ENCODE assay signal across 22 cellular contexts in genomic region chr18:6712401-6712800, GRCh38. TPM values are rescaled to one million over a fixed set of nuclear protein-coding genes. Genes with fewer than 3 reads are reported as not detected.
DNase-seq lines count a peak whose midpoint lies in the region; ATAC-seq, FAIRE-seq and TF ChIP-seq lines count a peak whose summit lies in the region.
"Had no signal": no experiment of that assay in that cellular context is flagged by ENCODE, and none has a peak within 500 bp of the region (broad histone marks: within the 10 kb centered on the region; RNA-seq: fewer than 3 reads in every experiment).

No MANE protein-coding gene starts in this region.

- no peak overlapping the region for H3K9ac ChIP-seq in H1 (replicated peaks in 1 of 4; ENCODE audit: extremely low read depth in 1 of 4, low read depth in 3 of 4, low read length in 3 of 4)

- H2AK5ac ChIP-seq in H1 (ENCODE audit: low read depth, low read length), result no peak overlapping the region

- peaks cover 24% of the 10 kb centered on the region for H3K4me1 Mint-ChIP-seq in mesothelial cell of epicardium

- H4K8ac ChIP-seq in H1 (ENCODE audit: extremely low read depth, insufficient read depth, low read length), result no peak overlapping the region

- no peak overlapping the region for H4K91ac ChIP-seq in H1 (replicated peaks; ENCODE audit: insufficient read length, low read length)

- no peak overlapping the region for H2BK20ac ChIP-seq in H1 (ENCODE audit: low read length)

- H3K56ac ChIP-seq in H1 (replicated peaks; ENCODE audit: insufficient read length, low read depth, low read length), result no peak overlapping the region

- H3K27me3 Mint-ChIP-seq in mesothelial cell of epicardium (ENCODE audit: low read depth), result no peaks in the 10 kb centered on the region

- POLR2A ChIA-PET in H1 (lab: Charles Lee; ENCODE audit: partially characterized antibody), result no interaction called here

- H3K27ac ChIP-seq in H1 (ENCODE audit: low read depth, low read length), result no peak overlapping the region
- H3K27ac ChIP-seq: SJSA1 had no signal

- H3K4ac ChIP-seq in H1 (replicated peaks; ENCODE audit: insufficient read length, low read depth, low read length), result no peak overlapping the region

- no peak for ATAC-seq in GM19452 (IDR thresholded peaks at IDR 0.05; ENCODE audit: unreplicated experiment)
- no peak for ATAC-seq in GM19035 (IDR thresholded peaks at IDR 0.05; ENCODE audit: unreplicated experiment)

- no peak overlapping the region for H3K4me3 Mint-ChIP-seq in mesothelial cell of epicardium

- FAIRE-seq in H1 (lab: Jason Lieb, UNC) (no peak), D721Med (lab: Jason Lieb, UNC) (no peak)
- FAIRE-seq: GM12892, GM19239 had no signal

- H2AFZ ChIP-seq in H1 (ENCODE audit: low read length), result no peak overlapping the region

- no peak overlapping the region for H2BK15ac ChIP-seq in H1 (ENCODE audit: low read length)

- no peak overlapping the region for H3K23ac ChIP-seq in H1 (ENCODE audit: insufficient read length)

- H4K5ac ChIP-seq in H1 (ENCODE audit: insufficient read length, low read depth, low read length), result no peak overlapping the region

- H4K20me1 ChIP-seq in H1 (replicated peaks in 1 of 2; ENCODE audit: control insufficient read depth in 1 of 2, insufficient read depth in 2 of 2, low read length in 2 of 2), result no peaks in the 10 kb centered on the region

- peak overlapping the region; percentile 34 for H3K27ac Mint-ChIP-seq in mesothelial cell of epicardium

- H3K4me3 ChIP-seq in H1 (ENCODE audit: extremely low read depth in 1 of 4, insufficient read depth in 2 of 4, low read depth in 3 of 4, low read length in 4 of 4), result no peak overlapping the region
- H3K4me3 ChIP-seq: HAP-1, SJSA1 had no signal

- H3K9me3 Mint-ChIP-seq in mesothelial cell of epicardium, result no peaks in the 10 kb centered on the region

- no peak overlapping the region for H2BK5ac ChIP-seq in H1 (ENCODE audit: low read depth, low read length)

- no peaks in the 10 kb centered on the region for H3K23me2 ChIP-seq in H1 (ENCODE audit: low read depth, low read length)

- no peak overlapping the region for H2BK12ac ChIP-seq in H1 (ENCODE audit: low read depth, low read length)

- CTCF ChIA-PET in H1 (lab: Charles Lee; ENCODE audit: partially characterized antibody), result interaction anchor here (0.5 to 1.8 kb wide), 12 partner anchors 11 to 465 kb away, joined by 3 to 5 read pairs (median 3); no protein-coding TSS in a partner anchor

- no peak overlapping the region for H2BK120ac ChIP-seq in H1 (replicated peaks; ENCODE audit: low read depth, low read length)

- H3K9me3 ChIP-seq in H1 (ENCODE audit: insufficient read depth in 2 of 2, low read depth in 1 of 2, low read length in 1 of 2), result no peaks in the 10 kb centered on the region
- H3K9me3 ChIP-seq: SJSA1 had no signal

- H3K4me2 ChIP-seq in H1 (ENCODE audit: insufficient read depth in 1 of 2, low read depth in 2 of 2, low read length in 2 of 2), result no peak overlapping the region

- TF ChIP-seq CTCF in H1 (IDR thresholded peaks at IDR 0.05; ENCODE audit: control extremely low read depth in 1 of 3, insufficient read depth in 1 of 3, low read depth in 1 of 3, low read length in 3 of 3), result peak; percentile 16 to 31 (median 17); a peak in 3 of 4 replicates
- TF ChIP-seq CTCF in mesothelial cell of epicardium (IDR thresholded peaks at IDR 0.05; ENCODE audit: unreplicated experiment), result no peak
- TF ChIP-seq CTCF in D721Med (IDR thresholded peaks at IDR 0.05; ENCODE audit: insufficient read depth, missing control alignments), result no peak

- TF ChIP-seq EP300 in H1 (IDR thresholded peaks at IDR 0.05; ENCODE audit: borderline replicate concordance in 1 of 2, low read depth in 2 of 2, low read length in 2 of 2), result no peak

- peak in 1 of 2 experiments; percentile 33; a peak in 1 of 4 replicates for TF ChIP-seq RAD21 in H1 (IDR thresholded peaks at IDR 0.05 in 1 of 2, conservative IDR thresholded peaks at IDR 0.05 in 1 of 2; ENCODE audit: low read depth in 2 of 2, low read length in 2 of 2)

- H3K79me2 ChIP-seq in H1 (ENCODE audit: control insufficient read depth in 1 of 2, insufficient read depth in 2 of 2, low read length in 2 of 2), result no peaks in the 10 kb centered on the region

- no peaks in the 10 kb centered on the region for H3K79me1 ChIP-seq in H1 (ENCODE audit: low read depth, low read length)

- H3K14ac ChIP-seq in H1 (ENCODE audit: insufficient read length), result no peak overlapping the region

- no peaks in the 10 kb centered on the region for H3K36me3 ChIP-seq in H1 (ENCODE audit: control insufficient read depth in 2 of 4, insufficient read depth in 4 of 4, low read length in 3 of 4)
- H3K36me3 ChIP-seq: HAP-1, SJSA1 had no signal

- 93% methylated on average over 1 of the region's 1 CpG; no CpG with 5 or more reads in 1 of the 2 experiments for WGBS in H1 (ENCODE audit: extremely low coverage in 1 of 2, insufficient coverage in 1 of 2, insufficient read length in 1 of 2, insufficient replicate concordance in 2 of 2, low coverage in 1 of 2, low lambda C conversion rate in 2 of 2, missing lambda C conversion rate in 1 of 2), 2 experiments

- H3K4me1 ChIP-seq in H1 (replicated peaks in 1 of 4; ENCODE audit: control insufficient read depth in 3 of 4, insufficient read depth in 4 of 4, low read length in 3 of 4), result peaks cover 0 to 6% (median 1%) of the 10 kb centered on the region in 4 experiments; a peak in 3 of 7 replicates
- H3K4me1 ChIP-seq: HAP-1, SJSA1 had no signal

- H3K18ac ChIP-seq in H1 (ENCODE audit: extremely low read depth, low read length), result no peak overlapping the region

- peaks cover 0 to 1% (median 0%) of the 10 kb centered on the region in 4 experiments; a peak in 1 of 7 replicates for H3K27me3 ChIP-seq in H1 (replicated peaks in 1 of 4; ENCODE audit: control insufficient read depth in 3 of 4, extremely low read depth in 1 of 4, insufficient read depth in 3 of 4, low read length in 3 of 4)
- H3K27me3 ChIP-seq: SJSA1 had no signal

- no peak for TF ChIP-seq POLR2A in H1 (IDR thresholded peaks at IDR 0.05; ENCODE audit: control extremely low read depth in 1 of 2, low read depth in 2 of 2, low read length in 2 of 2)

- H3K36me3 Mint-ChIP-seq in mesothelial cell of epicardium, result no peaks in the 10 kb centered on the region

- DNase-seq in NCI-H82 (lab: John Stamatoyannopoulos, UW) (peak; percentile 8), NCI-H82 treated with DMSO at 0.1 percent for 48 hours (lab: John Stamatoyannopoulos, UW; ENCODE audit: unreplicated experiment) (no peak), H1 (ENCODE audit: low read depth in 1 of 2, low spot score in 2 of 2) (no peak), mesothelial cell of epicardium (ENCODE audit: low spot score in 2 of 2, unreplicated experiment in 2 of 2) (no peak), D721Med (ENCODE audit: insufficient read length, low spot score) (no peak)
- DNase-seq: DMS79 treated with DMSO at 0.1 percent for 48 hours, Karpas-422, NCI-H1092 treated with DMSO at 0.1 percent for 48 hours, NCI-H1436, NCI-H187, NCI-H2081 treated with DMSO at 0.1 percent for 48 hours, NCI-H2171, NCI-H226, NCI-H510A, Right ventricle myocardium superior, RPMI8226 had no signal

TF ChIP-seq in H1, 55 proteins besides CTCF, POLR2A, EP300 and RAD21 (continues in another document):
- TF ChIP-seq ATF3 (IDR thresholded peaks at IDR 0.05; ENCODE audit: insufficient read depth, low read depth, low read length) (no peak), BCL11A (IDR thresholded peaks at IDR 0.05; ENCODE audit: low read depth in 2 of 2, low read length in 2 of 2) (no peak), SP2 (IDR thresholded peaks at IDR 0.05; ENCODE audit: low read length) (no peak), KDM1A (IDR thresholded peaks at IDR 0.05; ENCODE audit: borderline replicate concordance, low read length) (no peak), YY1 (IDR thresholded peaks at IDR 0.05; ENCODE audit: low read depth, low read length) (no peak), E2F6 (IDR thresholded peaks at IDR 0.05) (no peak), ZNF274 (IDR thresholded peaks at IDR 0.05; ENCODE audit: borderline replicate concordance, extremely low read depth, low read length) (no peak), TBP (IDR thresholded peaks at IDR 0.05; ENCODE audit: low read depth, low read length) (no peak), NRF1 (IDR thresholded peaks at IDR 0.05; ENCODE audit: low read depth, low read length) (no peak), TCF12 (IDR thresholded peaks at IDR 0.05; ENCODE audit: low read depth, low read length) (no peak), ATF2 (IDR thresholded peaks at IDR 0.05; ENCODE audit: low read length) (no peak), CHD2 (IDR thresholded peaks at IDR 0.05; ENCODE audit: low read length) (no peak)

RNA-seq across cellular contexts. Expression of gene ARHGAP28, which starts 17.1 kb away (rescaled TPM):
- 14.4 and 15.4 TPM in 2 replicates for total RNA-seq in H1 (2021; fragmentation: NEBNext Ultra II Directional; extraction: Animal tissue kit (Norgen Biotek cat#: 25700))
- polyA plus RNA-seq in H1 (2011; rRNA removed), result 2.0 and 2.9 TPM in 2 replicates
- polyA plus RNA-seq in H1 (2011; cell fraction: cytosol; rRNA removed), result 3.4 TPM
- polyA plus RNA-seq in H1 (2011; cell fraction: nucleus; rRNA removed), result 3.2 TPM
- 4.0 to 6.4 TPM (median 5.9 TPM) in 4 replicates for polyA plus RNA-seq in H1 (2012, experiment 1 of 2)
- polyA plus RNA-seq in H1 (2012, experiment 2 of 2), result 0.43 TPM
- polyA plus RNA-seq in H1 (2013, experiment 1 of 2), result 8.3 TPM
- polyA plus RNA-seq in H1 (2013, experiment 2 of 2), result 8.3 TPM
- polyA minus RNA-seq in H1 (2011; rRNA and poly(A)+ RNA removed), result 8.6 and 21.0 TPM in 2 replicates
- polyA minus RNA-seq in H1 (2011; cell fraction: cytosol; rRNA and poly(A)+ RNA removed), result 9.2 TPM
- 16.6 TPM for polyA minus RNA-seq in H1 (2011; cell fraction: nucleus; rRNA and poly(A)+ RNA removed)
- 153 to 161 TPM (median 159 TPM) in 3 replicates for total RNA-seq in mesothelial cell of epicardium

Comparison
In these comparisons a context has a peak if more than half of its experiments do, and no peak if none do; other contexts are left out.
1. CTCF ChIP-seq: peak in H1 (3 of 3); none in mesothelial cell of epicardium (single experiment) and D721Med (single experiment).